14 cellular contexts compared by ENCODE assay signal in genomic region chr10:46018453-46019169, GRCh38. TPM values are rescaled to one million over a fixed set of nuclear protein-coding genes. Genes with fewer than 3 reads are reported as not detected.
DNase-seq lines count a peak whose midpoint lies in the region; ATAC-seq and TF ChIP-seq lines count a peak whose summit lies in the region.
"Had no signal": no experiment of that assay in that cellular context is flagged by ENCODE, and none has a peak within 500 bp of the region (broad histone marks: within the 10 kb centered on the region; RNA-seq: fewer than 3 reads in every experiment).

No MANE protein-coding gene starts in this region.

- no peak for ATAC-seq in heart left ventricle
- ATAC-seq in left ventricle myocardium superior: no peak
- no peak for ATAC-seq in upper lobe of left lung (ENCODE audit: low FRiP score in 2 of 2)

- TF ChIP-seq RAD21 in liver (IDR thresholded peaks at IDR 0.05): no peak

- DNase-seq in heart left ventricle: no peak
- DNase-seq in left ventricle myocardium superior: no peak
- no peak for DNase-seq in adrenal gland
- DNase-seq in upper lobe of left lung: no peak
- DNase-seq in T-helper 9 cell: no peak
- no peak for DNase-seq in posterior cingulate gyrus
- DNase-seq in activated CD4-positive, alpha-beta T cell treated with anti-CD3 and anti-CD28 coated beads, Interleukin-2, amount 50 U/mL, for 4 hours: no peak
- DNase-seq: activated T-cell treated with anti-CD3 and anti-CD28 coated beads, Interleukin-2, amount 50 U/mL, for 1 hour; effector CD8-positive, alpha-beta T cell; islet precursor cell; stimulated activated naive CD4-positive, alpha-beta T cell treated with Interleukin-2 at 50 U/mL for 16 hours had no signal

- H3K27me3 ChIP-seq in heart left ventricle (no peaks in the 10 kb centered on the region), adrenal gland (no peaks in the 10 kb centered on the region), liver (ENCODE audit: control insufficient read depth in 4 of 4, insufficient read depth in 4 of 4, low read length in 3 of 4) (no peaks in the 10 kb centered on the region), upper lobe of left lung (no peaks in the 10 kb centered on the region)

- intact Hi-C loops in heart left ventricle (cut with DNase I) (no loop called here), left ventricle myocardium superior (cut with micrococcal nuclease) (no loop called here), adrenal gland (cut with DNase I) (no loop called here), posterior cingulate gyrus (cut with DNase I) (no loop called here)

- no peaks in the 10 kb centered on the region for H3K9me3 ChIP-seq in heart left ventricle
- no peaks in the 10 kb centered on the region for H3K9me3 ChIP-seq in adrenal gland (replicated peaks in 1 of 3)
- H3K9me3 ChIP-seq in liver (ENCODE audit: control insufficient read depth in 4 of 4, low read length in 3 of 4): no peaks in the 10 kb centered on the region
- no peaks in the 10 kb centered on the region for H3K9me3 ChIP-seq in upper lobe of left lung

- 23 to 33% (median 28%) methylated on average over 2 of the region's 2 CpGs for WGBS in heart left ventricle, 4 donors
- 37 to 41% (median 39%) methylated on average over 2 of the region's 2 CpGs for WGBS in adrenal gland, 4 donors
- 46% methylated on average over 2 of the region's 2 CpGs for WGBS in liver
- WGBS in upper lobe of left lung, 2 donors: 29 to 36% methylated on average over 2 of the region's 2 CpGs

- no peak for TF ChIP-seq POLR2A in heart left ventricle (IDR thresholded peaks at IDR 0.05)
- TF ChIP-seq POLR2A in adrenal gland (IDR thresholded peaks at IDR 0.05): no peak
- TF ChIP-seq POLR2A in upper lobe of left lung (IDR thresholded peaks at IDR 0.05): no peak

- H3K36me3 ChIP-seq in heart left ventricle: peaks cover 0 to 38% (median 28%) of the 10 kb centered on the region in 9 donors
- peaks cover 0 to 16% of the 10 kb centered on the region in 2 donors for H3K36me3 ChIP-seq in adrenal gland (replicated peaks in 1 of 2)
- peaks cover 5 to 14% (median 8%) of the 10 kb centered on the region in 4 donors for H3K36me3 ChIP-seq in liver (ENCODE audit: control insufficient read depth in 4 of 4, insufficient read depth in 3 of 4, low read depth in 1 of 4, low read length in 3 of 4)
- H3K36me3 ChIP-seq in upper lobe of left lung: peaks cover 7 to 28% (median 14%) of the 10 kb centered on the region in 4 donors

- H3K4me3 ChIP-seq in heart left ventricle (peak overlapping the region in 5 of 12 donors; percentile 11 to 73 (median 16)), adrenal gland (peak overlapping the region in 1 of 4 donors; percentile 17), liver (ENCODE audit: low read depth in 1 of 3, low read length in 3 of 3) (no peak overlapping the region), upper lobe of left lung (peak overlapping the region in 1 of 4 donors; percentile 19)
- H3K4me3 ChIP-seq: SK-N-MC had no signal

- H3K9ac ChIP-seq in liver (ENCODE audit: low read depth in 1 of 2, low read length in 2 of 2): peak overlapping the region in 1 of 2 donors; percentile 29

- peak overlapping the region in 11 of 12 donors; percentile 25 to 94 (median 85) for H3K27ac ChIP-seq in heart left ventricle
- peak overlapping the region in 3 of 5 donors; percentile 0 to 78 (median 42) for H3K27ac ChIP-seq in adrenal gland
- H3K27ac ChIP-seq in liver (ENCODE audit: low read depth in 1 of 2, low read length in 2 of 2): peak overlapping the region; percentile 66 to 67
- peak overlapping the region; percentile 50 to 94 (median 84) for H3K27ac ChIP-seq in upper lobe of left lung
- H3K27ac ChIP-seq: C4-2B, SK-N-MC had no signal

- TF ChIP-seq EP300 in upper lobe of left lung (IDR thresholded peaks at IDR 0.05): no peak

- TF ChIP-seq CTCF in heart left ventricle (IDR thresholded peaks at IDR 0.05): no peak
- no peak for TF ChIP-seq CTCF in adrenal gland (IDR thresholded peaks at IDR 0.05)
- TF ChIP-seq CTCF in liver (IDR thresholded peaks at IDR 0.05; ENCODE audit: low read depth, low read length, missing input control): no peak
- TF ChIP-seq CTCF in upper lobe of left lung (IDR thresholded peaks at IDR 0.05): no peak

- H3K4me1 ChIP-seq in heart left ventricle: peaks cover 0 to 79% (median 65%) of the 10 kb centered on the region in 12 donors
- H3K4me1 ChIP-seq in adrenal gland (replicated peaks in 1 of 2): peaks cover 25 to 58% of the 10 kb centered on the region in 2 donors
- H3K4me1 ChIP-seq in liver (ENCODE audit: control insufficient read depth in 4 of 4, insufficient read depth in 4 of 4, low read length in 3 of 4): peaks cover 13 to 76% (median 69%) of the 10 kb centered on the region in 4 donors
- peaks cover 40 to 69% (median 52%) of the 10 kb centered on the region in 4 donors for H3K4me1 ChIP-seq in upper lobe of left lung

TF ChIP-seq in liver, 16 proteins besides CTCF, POLR2A, EP300 and RAD21:
- TF ChIP-seq EGR1 (IDR thresholded peaks at IDR 0.05; ENCODE audit: low read depth in 2 of 2): no peak
- no peak for TF ChIP-seq FOXA1 (IDR thresholded peaks at IDR 0.05)
- TF ChIP-seq FOXA2 (IDR thresholded peaks at IDR 0.05): no peak
- TF ChIP-seq GABPA (IDR thresholded peaks at IDR 0.05 in 1 of 2, conservative IDR thresholded peaks at IDR 0.05 in 1 of 2): no peak
- TF ChIP-seq RXRA (IDR thresholded peaks at IDR 0.05): no peak
- TF ChIP-seq SP1 (IDR thresholded peaks at IDR 0.05): no peak

RNA-seq across cellular contexts. Expression of gene NCOA4, which starts 11.8 kb away (rescaled TPM):
- total RNA-seq in heart left ventricle: 100 to 1,000 TPM; 187 to 296 (median 256) TPM
- 100 to 1,000 TPM in 1 of 2 donors, 10 to 100 TPM in 1; 55.1 to 109 TPM for polyA plus RNA-seq in heart left ventricle
- 333 TPM for total RNA-seq in left ventricle myocardium superior
- 100 to 1,000 TPM; 123 to 186 (median 126) TPM for total RNA-seq in adrenal gland
- polyA plus RNA-seq in adrenal gland: 100 to 1,000 TPM in 1 of 3 donors, 10 to 100 TPM in 2; 22.2 to 134 (median 30.5) TPM
- 100 to 1,000 TPM; 224 to 746 TPM for total RNA-seq in liver
- polyA plus RNA-seq in liver: 100 to 1,000 TPM in 1 of 2 donors, 10 to 100 TPM in 1; 71.9 to 112 TPM
- 100 to 1,000 TPM in 4 of 6 donors, 10 to 100 TPM in 2; 57.6 to 184 (median 144) TPM for total RNA-seq in upper lobe of left lung

RNA-seq across cellular contexts. Expression of gene MSMB, which starts 27.5 kb away (rescaled TPM):
- total RNA-seq in heart left ventricle (not detected), left ventricle myocardium superior (not detected), adrenal gland (not detected), liver (not detected), upper lobe of left lung (1 to 10 TPM in 1 of 6 donors, not detected in 5; 7.8 TPM)
- polyA plus RNA-seq in heart left ventricle (not detected), adrenal gland (not detected), liver (not detected)

RNA-seq across cellular contexts. Expression of gene TIMM23, which starts 46.3 kb away (rescaled TPM):
- total RNA-seq in heart left ventricle: 100 to 1,000 TPM in 2 of 9 donors, 10 to 100 TPM in 7; 73.9 to 111 (median 83.5) TPM
- 100 to 1,000 TPM; 118 to 123 TPM for polyA plus RNA-seq in heart left ventricle
- total RNA-seq in left ventricle myocardium superior: 89.7 TPM
- 10 to 100 TPM; 47.2 to 96.3 (median 63.9) TPM for total RNA-seq in adrenal gland
- 100 to 1,000 TPM in 1 of 3 donors, 10 to 100 TPM in 2; 61.2 to 135 (median 86.7) TPM for polyA plus RNA-seq in adrenal gland
- total RNA-seq in liver: 10 to 100 TPM; 42.7 to 42.8 TPM
- 10 to 100 TPM; 41.8 to 66.8 TPM for polyA plus RNA-seq in liver
- total RNA-seq in upper lobe of left lung: 10 to 100 TPM; 15.8 to 57.6 (median 36.1) TPM
